8 cellular contexts compared by ENCODE assay signal in genomic region chr3:38029400-38030125, GRCh38. TPM values are rescaled to one million over a fixed set of nuclear protein-coding genes. Genes with fewer than 3 reads are reported as not detected.
DNase-seq lines count a peak whose midpoint lies in the region; ATAC-seq lines count a peak whose summit lies in the region.

Gene PLCD1 (minus strand): TSS chr3:38029642. CDS start chr3:38029539, 103 bp downstream.

- H2BK5ac ChIP-seq in neuronal stem cell (ENCODE audit: low read length) = peak within 1 kb of the TSS; percentile 84

- peak within 1 kb of the TSS; percentile 95 for H3K14ac ChIP-seq in neuronal stem cell (ENCODE audit: low read length)

- H4K8ac ChIP-seq in neuronal stem cell (ENCODE audit: low read depth, low read length) = no peak within 1 kb of the TSS

- H2BK12ac ChIP-seq in neuronal stem cell (ENCODE audit: low read length) = peak within 1 kb of the TSS; percentile 61

- peak within 1 kb of the TSS; percentile 84 for H2AFZ ChIP-seq in neuronal stem cell (ENCODE audit: low read length)

- peaks cover 3 to 35% of the 10 kb centered on the region in 2 donors for H3K36me3 ChIP-seq in neuronal stem cell (replicated peaks in 1 of 2; ENCODE audit: control insufficient read depth in 2 of 2, insufficient read depth in 2 of 2, low read length in 2 of 2)

- H3K4me2 ChIP-seq in neuronal stem cell (ENCODE audit: insufficient read depth, low read length, poor library complexity, severe bottlenecking) = peak within 1 kb of the TSS; percentile 73

- DNase-seq in AG08395 (ENCODE audit: low spot score) = peak; percentile 88
- DNase-seq in LoVo (ENCODE audit: low spot score) = peak; percentile 8
- DNase-seq in Right ventricle myocardium inferior (ENCODE audit: missing footprints) = peak; percentile 89
- peak; percentile 81 for DNase-seq in neuronal stem cell (ENCODE audit: low spot score)
- no peak for DNase-seq in NCI-H510A treated with DMSO at 0.1 percent for 48 hours (lab: John Stamatoyannopoulos, UW)
- no peak for DNase-seq in NCI-H2196 (lab: John Stamatoyannopoulos, UW; ENCODE audit: unreplicated experiment)

- ATAC-seq in Right ventricle myocardium inferior (peak; percentile 65), GM19455 (IDR thresholded peaks at IDR 0.05; ENCODE audit: unreplicated experiment) (no peak)

- H3K27ac ChIP-seq in adipose tissue (ENCODE audit: low read depth, low read length) (no peak within 1 kb of the TSS), neuronal stem cell (replicated peaks; ENCODE audit: low read length) (no peak within 1 kb of the TSS)

- H2AK5ac ChIP-seq in neuronal stem cell (ENCODE audit: low read depth, low read length) = peak within 1 kb of the TSS; percentile 91

- peak within 1 kb of the TSS; percentile 38 for H2BK120ac ChIP-seq in neuronal stem cell (ENCODE audit: low read depth, low read length)

- peak within 1 kb of the TSS; percentile 53 for H2BK15ac ChIP-seq in neuronal stem cell (ENCODE audit: low read length)

- WGBS in adipose tissue, 3 donors = 1 to 2% (median 1%) methylated on average over 48 to 75 of the region's 75 CpGs
- no CpG with 5 or more reads among the region's 75 CpGs for WGBS in neuronal stem cell (ENCODE audit: extremely low coverage in 2 of 2, insufficient read length in 2 of 2, insufficient replicate concordance in 1 of 2), 2 donors

- H3K18ac ChIP-seq in neuronal stem cell (ENCODE audit: low read length) = peak within 1 kb of the TSS; percentile 93

- peaks cover 5% of the 10 kb centered on the region for H3K79me1 ChIP-seq in neuronal stem cell (ENCODE audit: low read depth, low read length)

- peak within 1 kb of the TSS; percentile 94 for H3K9ac ChIP-seq in neuronal stem cell (ENCODE audit: low read depth, low read length, poor library complexity)

- H3K9me3 ChIP-seq in neuronal stem cell (replicated peaks in 1 of 2; ENCODE audit: control insufficient read depth in 2 of 2, insufficient read depth in 1 of 2, low read depth in 1 of 2, low read length in 2 of 2) = no peaks in the 10 kb centered on the region

- H3K23ac ChIP-seq in neuronal stem cell (ENCODE audit: low read depth, low read length, poor library complexity) = peak within 1 kb of the TSS; percentile 68

- H3K4ac ChIP-seq in neuronal stem cell (ENCODE audit: low read length) = peak within 1 kb of the TSS; percentile 58

- H3K27me3 ChIP-seq in neuronal stem cell (ENCODE audit: control insufficient read depth in 3 of 3, insufficient read depth in 3 of 3, low read depth in 1 of 3, low read length in 3 of 3) = peaks cover 0 to 18% (median 17%) of the 10 kb centered on the region in 3 experiments

- H3K4me1 ChIP-seq in neuronal stem cell (ENCODE audit: control insufficient read depth in 2 of 2, insufficient read depth in 1 of 2, low read depth in 1 of 2, low read length in 2 of 2) = peaks cover 11 to 17% of the 10 kb centered on the region in 2 donors

- H4K91ac ChIP-seq in neuronal stem cell (ENCODE audit: low read depth, low read length, poor library complexity) = no peak within 1 kb of the TSS

- intact Hi-C loops in Right ventricle myocardium inferior (cut with DNase I) = no loop called here

- H3K4me3 ChIP-seq in neuronal stem cell (ENCODE audit: low read length in 2 of 2) = peak within 1 kb of the TSS; percentile 96 to 97

RNA-seq across cellular contexts. Expression of gene PLCD1, which starts in this region (rescaled TPM):
- 10 to 100 TPM in 2 of 3 donors, 1 to 10 TPM in 1; 8.3 to 22.5 (median 12.0) TPM for polyA plus RNA-seq in adipose tissue
- 10.7 TPM for total RNA-seq in Right ventricle myocardium inferior
- 41.7 TPM for polyA plus RNA-seq in neuronal stem cell (2013, experiment 1 of 2)
- 41.2 TPM for polyA plus RNA-seq in neuronal stem cell (2013, experiment 2 of 2)

Comparison
In these comparisons a context has a peak if more than half of its experiments do, and no peak if none do; other contexts are left out.
1. DNase-seq: peak in AG08395 (single experiment), LoVo (single experiment), Right ventricle myocardium inferior (single experiment) and neuronal stem cell (single experiment); none in NCI-H510A treated with DMSO at 0.1 percent for 48 hours (single experiment) and NCI-H2196 (single experiment).